In the genomic region with DNA sequence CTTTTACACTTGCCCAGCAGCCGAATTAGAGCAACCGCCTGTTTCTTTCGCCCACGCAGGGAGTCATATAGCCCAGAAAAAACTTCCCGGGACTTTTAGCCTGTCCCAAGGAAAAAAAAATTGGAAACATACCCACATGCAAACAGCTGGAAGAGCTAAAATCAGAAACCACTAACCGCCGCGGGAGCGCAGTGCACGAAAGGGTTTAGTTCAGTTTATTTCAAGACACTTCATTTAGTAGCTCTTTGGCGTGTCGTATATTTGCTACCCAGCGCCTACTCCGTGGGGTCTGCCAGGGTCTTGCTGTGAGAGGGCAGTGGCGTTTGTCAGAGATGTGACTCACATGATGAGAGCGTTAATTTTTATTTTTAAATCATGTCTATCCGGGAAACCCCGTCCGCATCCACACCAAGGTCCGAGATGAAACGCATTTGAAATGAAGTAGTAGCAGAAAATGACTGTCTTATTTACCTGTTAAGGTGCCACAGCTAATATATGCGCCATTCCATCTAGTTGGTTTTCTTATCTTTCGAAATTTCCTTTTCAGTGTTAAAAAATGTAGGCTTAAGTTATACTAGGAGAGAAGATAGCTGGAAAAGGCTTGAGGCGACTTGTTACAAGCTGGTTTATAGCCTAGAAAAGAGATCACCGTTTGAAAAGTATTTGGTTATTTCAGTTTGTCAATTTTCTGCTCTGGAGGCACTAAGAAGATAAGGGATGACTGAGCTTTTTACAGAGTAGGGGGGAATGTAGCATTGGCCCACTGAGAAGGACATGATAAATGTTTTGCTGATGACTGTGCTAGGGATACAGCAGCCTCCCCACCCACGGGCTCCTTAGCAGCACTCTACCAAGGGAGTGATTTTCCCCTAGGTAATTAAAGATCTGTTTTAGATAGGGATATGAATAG, we compare ENCODE assay signal across 9 cellular contexts. TPM values are rescaled to one million over a fixed set of nuclear protein-coding genes. Genes with fewer than 3 reads are reported as not detected.
DNase-seq lines count a peak whose midpoint lies in the region; ATAC-seq, FAIRE-seq and TF ChIP-seq lines count a peak whose summit lies in the region.
"Had no signal": no experiment of that assay in that cellular context is flagged by ENCODE, and none has a peak within 500 bp of the region (broad histone marks: within the 10 kb centered on the region; RNA-seq: fewer than 3 reads in every experiment).

No MANE protein-coding gene starts in this region.

- TF ChIP-seq POLR2A in lower leg skin (IDR thresholded peaks at IDR 0.05), result no peak
- TF ChIP-seq POLR2A in tibial nerve (IDR thresholded peaks at IDR 0.05), result no peak

- peak overlapping the region; percentile 97 for H3K4me3 ChIP-seq in bronchial epithelial cell (ENCODE audit: low read depth, low read length)
- H3K4me3 ChIP-seq in lower leg skin (ENCODE audit: low read depth, poor library complexity, severe bottlenecking), result peak overlapping the region; percentile 70
- H3K4me3 ChIP-seq in tibial nerve, result peak overlapping the region; percentile 52 to 93 (median 84)

- no peak for TF ChIP-seq EP300 in tibial nerve (IDR thresholded peaks at IDR 0.05)

- peak overlapping the region; percentile 50 to 88 (median 74) for H3K27ac ChIP-seq in tibial nerve

- intact Hi-C loops in lower leg skin (cut with DNase I; ENCODE audit: low total_unique reads), result loop anchor here (10.0 kb wide), 1 partner anchor 654 kb away; no protein-coding TSS in a partner anchor

- H3K27me3 ChIP-seq in bronchial epithelial cell (ENCODE audit: control insufficient read depth, insufficient read depth, low read length) (no peaks in the 10 kb centered on the region), tibial nerve (no peaks in the 10 kb centered on the region)

- H3K9me3 ChIP-seq in tibial nerve, result no peaks in the 10 kb centered on the region

- H3K4me1 ChIP-seq in tibial nerve, result peaks cover 0 to 17% (median 3%) of the 10 kb centered on the region in 4 donors

- peak; percentile 20 for DNase-seq in NCI-H82 (lab: John Stamatoyannopoulos, UW)
- DNase-seq in NCI-H82 treated with DMSO at 0.1 percent for 48 hours (lab: John Stamatoyannopoulos, UW; ENCODE audit: unreplicated experiment), result no peak
- peak; percentile 28 for DNase-seq in NCI-H345 treated with DMSO at 0.1 percent for 48 hours (lab: John Stamatoyannopoulos, UW; ENCODE audit: unreplicated experiment)
- peak; percentile 77 for DNase-seq in bronchial epithelial cell (ENCODE audit: low read depth)
- no peak for DNase-seq in lower leg skin (ENCODE audit: low spot score in 2 of 2)
- DNase-seq in tibial nerve (ENCODE audit: low spot score in 2 of 2), result no peak
- DNase-seq in inferior parietal cortex (ENCODE audit: extremely low spot score), result no peak

- WGBS in lower leg skin, 2 donors, result 3 to 6% methylated on average over 26 of the region's 26 CpGs
- 12% methylated on average over 26 of the region's 26 CpGs for WGBS in tibial nerve, 2 donors

- peaks cover 13% of the 10 kb centered on the region for H3K36me3 ChIP-seq in bronchial epithelial cell (ENCODE audit: control insufficient read depth, insufficient read depth, low read length)
- peaks cover 0 to 3% (median 0%) of the 10 kb centered on the region in 3 donors for H3K36me3 ChIP-seq in tibial nerve

- no peak for FAIRE-seq in bronchial epithelial cell (lab: Jason Lieb, UNC)
- FAIRE-seq: endometrium had no signal

- no peak for TF ChIP-seq CTCF in bronchial epithelial cell (IDR thresholded peaks at IDR 0.05; ENCODE audit: insufficient read depth, low read length, severe bottlenecking)
- no peak for TF ChIP-seq CTCF in lower leg skin (IDR thresholded peaks at IDR 0.05)
- TF ChIP-seq CTCF in tibial nerve (IDR thresholded peaks at IDR 0.05), result no peak

- no peak for ATAC-seq in HG03097 (IDR thresholded peaks at IDR 0.05; ENCODE audit: low FRiP score, unreplicated experiment)

RNA-seq across cellular contexts. Expression of gene KLF5, which starts 1.7 kb away (rescaled TPM):
- 48.4 and 65.5 TPM in 2 replicates for total RNA-seq in bronchial epithelial cell
- 100 to 1,000 TPM; 244 to 544 (median 359) TPM for total RNA-seq in lower leg skin
- 100 to 1,000 TPM in 2 of 4 donors, 10 to 100 TPM in 2; 26.4 to 109 (median 85.4) TPM for total RNA-seq in tibial nerve

Comparison
In these comparisons a context has a peak if more than half of its experiments do, and no peak if none do; other contexts are left out.
1. DNase-seq: peak in NCI-H82 (single experiment), NCI-H345 treated with DMSO at 0.1 percent for 48 hours (single experiment) and bronchial epithelial cell (single experiment); none in NCI-H82 treated with DMSO at 0.1 percent for 48 hours (single experiment), lower leg skin (0 of 2), tibial nerve (0 of 2) and inferior parietal cortex (single experiment).
2. Peak in every context shown above with its lines, with median percentiles within 50 percentile points of each other: H3K4me3 ChIP-seq.